ENCODE assay signal across 8 cellular contexts in the genomic region with DNA sequence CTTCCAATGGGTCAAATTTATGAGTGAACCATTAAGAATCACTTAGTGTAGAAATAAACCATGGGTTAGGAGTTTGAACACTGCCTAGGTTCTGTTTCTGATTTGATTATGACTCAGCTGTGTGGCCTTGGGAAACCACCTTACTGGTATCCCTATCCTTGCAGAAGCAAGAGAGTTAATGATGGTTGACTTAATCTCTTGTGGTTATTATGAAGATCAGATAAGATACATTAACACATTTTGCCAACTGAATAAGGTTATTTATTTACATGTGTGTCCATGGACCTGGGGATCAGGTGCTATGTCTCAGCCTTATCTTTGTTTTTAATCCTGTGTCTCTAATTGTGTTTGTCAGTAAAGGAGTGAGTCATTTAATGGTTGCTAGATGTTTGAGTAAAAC. TPM values are rescaled to one million over a fixed set of nuclear protein-coding genes. Genes with fewer than 3 reads are reported as not detected.
DNase-seq lines count a peak whose midpoint lies in the region; ATAC-seq, FAIRE-seq and TF ChIP-seq lines count a peak whose summit lies in the region.
"Had no signal": no experiment of that assay in that cellular context is flagged by ENCODE, and none has a peak within 500 bp of the region (broad histone marks: within the 10 kb centered on the region; RNA-seq: fewer than 3 reads in every experiment).

No MANE protein-coding gene starts in this region.

- no peaks in the 10 kb centered on the region for H3K27me3 ChIP-seq in heart left ventricle

- TF ChIP-seq CTCF in NB4 (IDR thresholded peaks at IDR 0.05; ENCODE audit: low read depth, low read length) (no peak), epithelial cell of esophagus (IDR thresholded peaks at IDR 0.05; ENCODE audit: insufficient read depth, low read depth, low read length, missing control alignments) (no peak), heart left ventricle (IDR thresholded peaks at IDR 0.05) (no peak)

- H3K9me3 ChIP-seq in heart left ventricle, result no peaks in the 10 kb centered on the region

- no peak overlapping the region for H3K27ac ChIP-seq in heart left ventricle

- no peak overlapping the region for H3K4me3 ChIP-seq in NB4 (ENCODE audit: low read depth, low read length)
- H3K4me3 ChIP-seq in epithelial cell of esophagus (ENCODE audit: low read length), result no peak overlapping the region
- H3K4me3 ChIP-seq in heart left ventricle, result no peak overlapping the region

- peaks cover 0 to 59% (median 17%) of the 10 kb centered on the region in 9 donors for H3K36me3 ChIP-seq in heart left ventricle

- TF ChIP-seq POLR2A in H54 (IDR thresholded peaks at IDR 0.05; ENCODE audit: low read depth, low read length), result no peak
- no peak for TF ChIP-seq POLR2A in NB4 (IDR thresholded peaks at IDR 0.05; ENCODE audit: extremely low read depth, insufficient read length)
- TF ChIP-seq POLR2A in heart left ventricle (IDR thresholded peaks at IDR 0.05), result no peak

- FAIRE-seq in GM18507 (lab: Jason Lieb, UNC) (peak; percentile 86), H54 (lab: Jason Lieb, UNC) (peak; percentile 86), frontal cortex (lab: Jason Lieb, UNC) (no peak)

- intact Hi-C loops in heart left ventricle (cut with DNase I), result no loop called here

- peaks cover 0 to 8% (median 0%) of the 10 kb centered on the region in 12 donors for H3K4me1 ChIP-seq in heart left ventricle

- no peak for ATAC-seq in heart left ventricle

- DNase-seq in GM18507 (ENCODE audit: extremely low spot score, insufficient read length, low read depth) (peak; percentile 50), H54 (ENCODE audit: insufficient read length, low spot score) (peak; percentile 22), NB4 (ENCODE audit: low read depth) (peak; percentile 45), epithelial cell of esophagus (ENCODE audit: low read depth) (peak; percentile 75), NCI-H128 (lab: John Stamatoyannopoulos, UW; ENCODE audit: unreplicated experiment) (no peak), heart left ventricle (no peak), frontal cortex (ENCODE audit: low spot score in 2 of 2) (no peak)

RNA-seq across cellular contexts. Expression of gene KCNJ13, which starts 5.4 kb away (rescaled TPM):
- total RNA-seq in heart left ventricle (not detected), frontal cortex (1.6 TPM)
- polyA plus RNA-seq in heart left ventricle, result not detected
- total RNA-seq: activated CD8-positive, alpha-beta memory T cell treated with anti-CD3 and anti-CD28 coated beads for 36 hours had no signal

Comparison
In these comparisons a context has a peak if more than half of its experiments do, and no peak if none do; other contexts are left out.
1. DNase-seq: peak in GM18507 (single experiment), H54 (single experiment), NB4 (single experiment) and epithelial cell of esophagus (single experiment); none in NCI-H128 (single experiment), heart left ventricle (0 of 5) and frontal cortex (0 of 2).